27 cellular contexts compared by ENCODE assay signal in the genomic region with DNA sequence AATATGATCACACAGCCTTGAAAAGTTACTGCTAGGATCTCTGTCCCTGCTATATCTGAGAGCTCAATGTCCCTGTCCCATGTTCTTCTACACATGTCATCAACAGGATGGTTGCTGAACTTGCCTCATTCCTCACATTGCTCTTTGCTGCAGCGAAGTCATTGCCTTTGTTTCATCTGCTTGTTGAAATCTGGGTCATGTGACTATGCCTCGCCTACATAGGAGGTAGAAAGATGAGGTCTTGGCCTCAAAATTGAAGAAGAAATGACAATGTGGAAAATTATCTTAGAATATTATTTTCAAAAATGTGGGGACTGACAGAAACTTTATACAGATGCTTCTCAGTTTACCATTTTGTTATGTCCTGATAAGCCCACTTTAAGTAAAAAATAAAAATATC.
"Had no signal": no experiment of that assay in that cellular context is flagged by ENCODE, and none has a peak within 500 bp of the region (broad histone marks: within the 10 kb centered on the region; RNA-seq: fewer than 3 reads in every experiment).

No MANE protein-coding gene starts in this region.

- H3K4me3 Mint-ChIP-seq: naive thymus-derived CD4-positive, alpha-beta T cell had no signal

- FAIRE-seq: colon, endometrium, islet of Langerhans, keratinocyte had no signal

- H3K36me3 Mint-ChIP-seq: naive thymus-derived CD4-positive, alpha-beta T cell had no signal

- H3K27me3 Mint-ChIP-seq: naive thymus-derived CD4-positive, alpha-beta T cell had no signal

- H3K27me3 ChIP-seq: dorsolateral prefrontal cortex, esophagus squamous epithelium, gastrocnemius medialis, heart right ventricle, left lung had no signal

- H3K27ac Mint-ChIP-seq: naive thymus-derived CD4-positive, alpha-beta T cell had no signal

- H3K4me1 Mint-ChIP-seq: naive thymus-derived CD4-positive, alpha-beta T cell had no signal

- H3K27ac ChIP-seq: coronary artery, dorsolateral prefrontal cortex, epithelial cell of prostate, esophagus squamous epithelium, gastrocnemius medialis, heart right ventricle, left lung, lower lobe of right lung had no signal

- H3K4me1 ChIP-seq: esophagus squamous epithelium, gastrocnemius medialis, heart right ventricle, left lung, lower lobe of right lung had no signal

- H3K4me3 ChIP-seq: coronary artery, dorsolateral prefrontal cortex, esophagus squamous epithelium, gastrocnemius medialis, heart right ventricle, left lung, lower lobe of right lung had no signal

- H3K9me3 ChIP-seq: esophagus squamous epithelium, gastrocnemius medialis, heart right ventricle, lower lobe of right lung had no signal

- ATAC-seq: esophagus mucosa; gastrocnemius medialis; heart right ventricle; left cardiac atrium; left lung; left ventricle myocardium superior; lower lobe of right lung; naive thymus-derived CD4-positive, alpha-beta T cell had no signal

- DNase-seq: dermis blood vessel endothelial cell; dorsolateral prefrontal cortex; effector CD4-positive, alpha-beta T cell; effector memory CD4-positive, alpha-beta T cell; erythroblast; esophagus squamous epithelium; foreskin fibroblast; foreskin melanocyte; gastrocnemius medialis; glutamatergic neuron; head of caudate nucleus; heart right ventricle; hippocampal formation; left cardiac atrium; left lung; left ventricle myocardium superior; lower lobe of right lung; mesenchymal stem cell; midbrain; naive thymus-derived CD4-positive, alpha-beta T cell had no signal

- H3K36me3 ChIP-seq: esophagus squamous epithelium, gastrocnemius medialis, heart right ventricle, left lung, lower lobe of right lung had no signal
